9 cellular contexts compared by ENCODE assay signal in the genomic region with DNA sequence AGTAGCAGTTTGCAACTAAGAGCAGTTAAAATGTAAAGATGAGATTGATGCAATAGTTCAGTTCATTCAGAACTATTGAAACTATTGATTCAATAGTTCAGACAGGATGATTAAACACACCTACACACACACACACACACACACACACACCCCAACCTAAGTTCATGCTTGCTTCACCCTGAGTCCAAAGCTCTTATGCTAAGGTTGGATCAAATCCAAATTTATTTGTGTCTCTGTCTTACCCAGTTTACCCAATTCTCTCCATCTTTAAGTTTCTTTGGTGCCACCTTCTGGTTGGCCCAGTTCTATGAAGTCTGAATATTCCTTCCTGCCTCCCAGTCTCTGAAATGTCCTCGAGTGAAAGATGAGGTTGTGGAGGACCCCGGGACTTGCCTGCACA. TPM values are rescaled to one million over a fixed set of nuclear protein-coding genes. Genes with fewer than 3 reads are reported as not detected.
A peak's percentile ranks its signal among the peaks of the same experiment; 100 is the strongest.
DNase-seq lines count a peak whose midpoint lies in the region; ATAC-seq, FAIRE-seq and TF ChIP-seq lines count a peak whose summit lies in the region.
"Had no signal": no experiment of that assay in that cellular context is flagged by ENCODE, and none has a peak within 500 bp of the region (broad histone marks: within the 10 kb centered on the region; RNA-seq: fewer than 3 reads in every experiment).

No MANE protein-coding gene starts in this region.

- H4K20me1 ChIP-seq in endothelial cell of umbilical vein (replicated peaks; ENCODE audit: control insufficient read depth, extremely low read depth, insufficient read depth, low read length): no peaks in the 10 kb centered on the region

- H3K4me3 ChIP-seq in left ventricle myocardium inferior (no peak overlapping the region), heart right ventricle (no peak overlapping the region), endothelial cell of umbilical vein (replicated peaks in 1 of 3; ENCODE audit: insufficient read depth in 1 of 3, low read depth in 1 of 3, low read length in 3 of 3) (no peak overlapping the region)

- DNase-seq in left ventricle myocardium inferior (no peak), heart right ventricle (no peak), NCI-H226 (peak; percentile 8), endothelial cell of umbilical vein (ENCODE audit: low read depth, low spot score) (peak; percentile 39), urothelium cell line (ENCODE audit: low spot score) (peak; percentile 7), GOT3 (lab: John Stamatoyannopoulos, UW) (no peak)

- 34 to 37% methylated on average over 2 of the region's 2 CpGs for WGBS in heart right ventricle, 2 donors

- no peak for ATAC-seq in heart right ventricle
- no peak for ATAC-seq in GM21717 (IDR thresholded peaks at IDR 0.05; ENCODE audit: unreplicated experiment)
- ATAC-seq in GM18873 (IDR thresholded peaks at IDR 0.05; ENCODE audit: low FRiP score, unreplicated experiment): no peak
- ATAC-seq: naive thymus-derived CD8-positive, alpha-beta T cell had no signal

- TF ChIP-seq CTCF in left ventricle myocardium inferior (IDR thresholded peaks at IDR 0.05; ENCODE audit: borderline replicate concordance) (peak; percentile 14), heart right ventricle (IDR thresholded peaks at IDR 0.05) (peak in 3 of 9 donors; percentile 11 to 35 (median 21)), endothelial cell of umbilical vein (IDR thresholded peaks at IDR 0.05; ENCODE audit: extremely low read depth in 1 of 2, insufficient read depth in 1 of 2, low read depth in 1 of 2, low read length in 2 of 2) (peak; percentile 3 to 22)

- peaks cover 58% of the 10 kb centered on the region for H3K79me2 ChIP-seq in endothelial cell of umbilical vein (ENCODE audit: control insufficient read depth, insufficient read depth, low read length)

- no peak overlapping the region for H3K9ac ChIP-seq in endothelial cell of umbilical vein (replicated peaks; ENCODE audit: extremely low read depth, insufficient read depth, low read length)

- H3K27me3 ChIP-seq in left ventricle myocardium inferior (ENCODE audit: low read depth): no peaks in the 10 kb centered on the region
- no peaks in the 10 kb centered on the region for H3K27me3 ChIP-seq in heart right ventricle
- no peaks in the 10 kb centered on the region for H3K27me3 ChIP-seq in endothelial cell of umbilical vein (ENCODE audit: control insufficient read depth in 2 of 2, insufficient read depth in 2 of 2, low read length in 2 of 2)

- dilution Hi-C loops in endothelial cell of umbilical vein (cut with MboI; ENCODE audit: extremely low pct_ligation_motif_present, low sequenced_read_pairs): no loop called here

- H3K4me1 ChIP-seq in left ventricle myocardium inferior: peaks cover 16% of the 10 kb centered on the region
- peaks cover 0 to 53% (median 9%) of the 10 kb centered on the region in 9 donors for H3K4me1 ChIP-seq in heart right ventricle
- peaks cover 10% of the 10 kb centered on the region for H3K4me1 ChIP-seq in endothelial cell of umbilical vein (ENCODE audit: control insufficient read depth, extremely low read depth, insufficient read depth, low read length)

- H3K9me3 ChIP-seq in left ventricle myocardium inferior (replicated peaks) (no peaks in the 10 kb centered on the region), heart right ventricle (no peaks in the 10 kb centered on the region), endothelial cell of umbilical vein (replicated peaks; ENCODE audit: control insufficient read depth, insufficient read depth, low read length) (no peaks in the 10 kb centered on the region)

- H3K4me2 ChIP-seq in endothelial cell of umbilical vein (ENCODE audit: insufficient read depth, low read length): no peak overlapping the region

- BruUV-seq in endothelial cell of umbilical vein (replicated peaks; lab: Mats Ljungman, UMichigan): no TSS peak

- POLR2A ChIA-PET in endothelial cell of umbilical vein (lab: Charles Lee): no interaction called here

- no peak for TF ChIP-seq POLR2A in endothelial cell of umbilical vein (IDR thresholded peaks at IDR 0.05; ENCODE audit: low read depth, low read length)

- no peak for FAIRE-seq in endothelial cell of umbilical vein (lab: Jason Lieb, UNC)
- no peak for FAIRE-seq in urothelium cell line (lab: Jason Lieb, UNC)

- no peak overlapping the region for H2AFZ ChIP-seq in endothelial cell of umbilical vein (ENCODE audit: low read depth, low read length)

- no peak overlapping the region for H3K27ac ChIP-seq in left ventricle myocardium inferior (replicated peaks)
- peak overlapping the region in 1 of 10 donors; percentile 80 for H3K27ac ChIP-seq in heart right ventricle
- no peak overlapping the region for H3K27ac ChIP-seq in endothelial cell of umbilical vein (ENCODE audit: insufficient read depth, low read depth, low read length)

- H3K9me1 ChIP-seq in endothelial cell of umbilical vein (replicated peaks; ENCODE audit: control insufficient read depth, extremely low read depth, insufficient read depth, low read length): no peaks in the 10 kb centered on the region

- CTCF ChIA-PET in endothelial cell of umbilical vein (lab: Charles Lee): interaction anchor here (0.6 to 5.2 kb wide), 3 partner anchors 11 to 456 kb away, joined by 4 to 61 read pairs (median 10); no protein-coding TSS in a partner anchor

- intact Hi-C loops in left ventricle myocardium inferior (cut with micrococcal nuclease) (no loop called here), heart right ventricle (cut with DNase I) (loop anchor here in 2 of 10 donors (5.0 to 10.0 kb wide), 2 partner anchors 458 to 460 kb away; no protein-coding TSS in a partner anchor), endothelial cell of umbilical vein (cut with micrococcal nuclease) (no loop called here)

- H3K36me3 ChIP-seq in left ventricle myocardium inferior: no peaks in the 10 kb centered on the region
- H3K36me3 ChIP-seq in heart right ventricle: peaks cover 0 to 2% (median 0%) of the 10 kb centered on the region in 9 donors
- peaks cover 0 to under 1% of the 10 kb centered on the region in 2 experiments for H3K36me3 ChIP-seq in endothelial cell of umbilical vein (ENCODE audit: control insufficient read depth in 2 of 2, extremely low read depth in 1 of 2, insufficient read depth in 2 of 2, low read length in 2 of 2)

TF ChIP-seq in endothelial cell of umbilical vein, 7 proteins besides CTCF, POLR2A, EP300 and RAD21:
- TF ChIP-seq FOS (IDR thresholded peaks at IDR 0.05; ENCODE audit: borderline replicate concordance, insufficient read depth, low read length): no peak
- no peak for TF ChIP-seq MYC (IDR thresholded peaks at IDR 0.05; ENCODE audit: low read depth, low read length)
- no peak for TF ChIP-seq POLR2AphosphoS5 (IDR thresholded peaks at IDR 0.05; ENCODE audit: insufficient read depth, low read depth, low read length)
- no peak for TF ChIP-seq JUN (IDR thresholded peaks at IDR 0.05; ENCODE audit: borderline replicate concordance, insufficient read depth, insufficient read length, low read depth)
- no peak for TF ChIP-seq GATA2 (IDR thresholded peaks at IDR 0.05; ENCODE audit: insufficient read depth, insufficient read length, low read depth, low read length)
- no peak for TF ChIP-seq EZH2 (IDR thresholded peaks at IDR 0.05; ENCODE audit: borderline replicate concordance, low read depth, low read length, severe bottlenecking)
- TF ChIP-seq, protein P1, sequence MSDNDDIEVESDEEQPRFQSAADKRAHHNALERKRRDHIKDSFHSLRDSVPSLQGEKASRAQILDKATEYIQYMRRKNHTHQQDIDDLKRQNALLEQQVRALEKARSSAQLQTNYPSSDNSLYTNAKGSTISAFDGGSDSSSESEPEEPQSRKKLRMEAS (IDR thresholded peaks at IDR 0.05; ENCODE audit: insufficient read depth, insufficient read length): no peak

RNA-seq across cellular contexts. Expression of gene SERPINB8, which starts 5.1 kb away (rescaled TPM):
- total RNA-seq in left ventricle myocardium inferior (2.3 TPM), heart right ventricle (10 to 100 TPM in 1 of 10 donors, 1 to 10 TPM in 8, under 1 TPM in 1; 0.81 to 10.9 (median 2.5) TPM), endothelial cell of umbilical vein (24.1 and 25.7 TPM in 2 replicates)
- polyA plus RNA-seq in heart right ventricle (10 to 100 TPM in 1 of 2 donors, 1 to 10 TPM in 1; 1.3 to 10.3 TPM), endothelial cell of umbilical vein (11.9 and 15.3 TPM in 2 replicates)
- 18.3 and 22.3 TPM in 2 replicates for polyA plus RNA-seq in endothelial cell of umbilical vein (2011; cell fraction: cytosol; rRNA removed)
- polyA plus RNA-seq in endothelial cell of umbilical vein (2011; cell fraction: nucleus; rRNA removed): 23.9 and 26.7 TPM in 2 replicates
- 18.9 and 38.7 TPM in 2 replicates for polyA plus RNA-seq in endothelial cell of umbilical vein (2012)
- 16.1 and 19.0 TPM in 2 replicates for polyA minus RNA-seq in endothelial cell of umbilical vein
- polyA minus RNA-seq in endothelial cell of umbilical vein (2011; cell fraction: cytosol; rRNA and poly(A)+ RNA removed): 6.8 TPM
- polyA minus RNA-seq in endothelial cell of umbilical vein (2011; cell fraction: nucleus; rRNA and poly(A)+ RNA removed): 19.5 and 24.1 TPM in 2 replicates

RNA-seq across cellular contexts. Expression of gene HMSD, which starts 25.9 kb away (rescaled TPM):
- not detected for total RNA-seq in left ventricle myocardium inferior
- under 1 TPM in 3 of 10 donors, not detected in 7; 0.13 to 0.88 (median 0.57) TPM for total RNA-seq in heart right ventricle
- under 1 TPM in 1 of 2 donors, not detected in 1; 0.03 TPM for polyA plus RNA-seq in heart right ventricle
- total RNA-seq in endothelial cell of umbilical vein: not detected in 2 replicates
- 0.06 and 0.08 TPM in 2 replicates for polyA plus RNA-seq in endothelial cell of umbilical vein
- polyA plus RNA-seq in endothelial cell of umbilical vein (2011; cell fraction: cytosol; rRNA removed): 0.04 and 0.06 TPM in 2 replicates
- polyA plus RNA-seq in endothelial cell of umbilical vein (2011; cell fraction: nucleus; rRNA removed): 0.08 and 0.14 TPM in 2 replicates
- polyA plus RNA-seq in endothelial cell of umbilical vein (2012): 1.9 and 15.0 TPM in 2 replicates
- polyA minus RNA-seq in endothelial cell of umbilical vein: 0.15 TPM in 1 of 2 replicates, not detected in the other
- not detected for polyA minus RNA-seq in endothelial cell of umbilical vein (2011; cell fraction: cytosol; rRNA and poly(A)+ RNA removed)
- polyA minus RNA-seq in endothelial cell of umbilical vein (2011; cell fraction: nucleus; rRNA and poly(A)+ RNA removed): not detected in 2 replicates
- total RNA-seq: naive thymus-derived CD8-positive, alpha-beta T cell had no signal
- polyA plus RNA-seq: naive thymus-derived CD8-positive, alpha-beta T cell had no signal

Comparison
In these comparisons a context has a peak if more than half of its experiments do, and no peak if none do; other contexts are left out.
1. DNase-seq: peak in NCI-H226 (single experiment), endothelial cell of umbilical vein (single experiment) and urothelium cell line (single experiment); none in left ventricle myocardium inferior (single experiment), heart right ventricle (0 of 2) and GOT3 (single experiment).